1 cellular context compared by ENCODE assay signal in the genomic region with DNA sequence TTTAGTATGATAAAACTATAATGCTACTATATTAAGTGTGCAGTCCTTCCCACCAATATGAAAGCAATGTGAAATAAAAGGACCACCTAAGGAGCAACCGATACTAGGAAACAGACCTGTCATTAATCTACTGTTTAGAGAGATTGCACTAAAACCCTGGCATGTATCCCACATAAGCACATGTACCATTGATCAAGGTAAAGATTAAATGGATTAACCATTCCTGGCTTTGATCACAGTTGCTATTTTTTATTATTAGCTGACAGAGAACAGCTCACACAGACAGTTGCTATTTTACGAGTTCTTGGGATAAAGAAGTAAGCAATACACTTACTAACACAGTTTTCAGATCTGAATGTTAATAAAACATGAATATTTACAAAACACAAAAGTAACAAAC.
TF ChIP-seq lines count a peak whose summit lies in the region.

No MANE protein-coding gene starts in this region.

TF ChIP-seq in SK-N-SH, 30 proteins besides CTCF, POLR2A, EP300 and RAD21 (continued from another document):
- TF ChIP-seq, protein P1, sequence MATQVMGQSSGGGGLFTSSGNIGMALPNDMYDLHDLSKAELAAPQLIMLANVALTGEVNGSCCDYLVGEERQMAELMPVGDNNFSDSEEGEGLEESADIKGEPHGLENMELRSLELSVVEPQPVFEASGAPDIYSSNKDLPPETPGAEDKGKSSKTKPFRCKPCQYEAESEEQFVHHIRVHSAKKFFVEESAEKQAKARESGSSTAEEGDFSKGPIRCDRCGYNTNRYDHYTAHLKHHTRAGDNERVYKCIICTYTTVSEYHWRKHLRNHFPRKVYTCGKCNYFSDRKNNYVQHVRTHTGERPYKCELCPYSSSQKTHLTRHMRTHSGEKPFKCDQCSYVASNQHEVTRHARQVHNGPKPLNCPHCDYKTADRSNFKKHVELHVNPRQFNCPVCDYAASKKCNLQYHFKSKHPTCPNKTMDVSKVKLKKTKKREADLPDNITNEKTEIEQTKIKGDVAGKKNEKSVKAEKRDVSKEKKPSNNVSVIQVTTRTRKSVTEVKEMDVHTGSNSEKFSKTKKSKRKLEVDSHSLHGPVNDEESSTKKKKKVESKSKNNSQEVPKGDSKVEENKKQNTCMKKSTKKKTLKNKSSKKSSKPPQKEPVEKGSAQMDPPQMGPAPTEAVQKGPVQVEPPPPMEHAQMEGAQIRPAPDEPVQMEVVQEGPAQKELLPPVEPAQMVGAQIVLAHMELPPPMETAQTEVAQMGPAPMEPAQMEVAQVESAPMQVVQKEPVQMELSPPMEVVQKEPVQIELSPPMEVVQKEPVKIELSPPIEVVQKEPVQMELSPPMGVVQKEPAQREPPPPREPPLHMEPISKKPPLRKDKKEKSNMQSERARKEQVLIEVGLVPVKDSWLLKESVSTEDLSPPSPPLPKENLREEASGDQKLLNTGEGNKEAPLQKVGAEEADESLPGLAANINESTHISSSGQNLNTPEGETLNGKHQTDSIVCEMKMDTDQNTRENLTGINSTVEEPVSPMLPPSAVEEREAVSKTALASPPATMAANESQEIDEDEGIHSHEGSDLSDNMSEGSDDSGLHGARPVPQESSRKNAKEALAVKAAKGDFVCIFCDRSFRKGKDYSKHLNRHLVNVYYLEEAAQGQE (IDR thresholded peaks at IDR 0.05; ENCODE audit: low read depth, low read length): no peak
